20 cellular contexts compared by ENCODE assay signal in the genomic region with DNA sequence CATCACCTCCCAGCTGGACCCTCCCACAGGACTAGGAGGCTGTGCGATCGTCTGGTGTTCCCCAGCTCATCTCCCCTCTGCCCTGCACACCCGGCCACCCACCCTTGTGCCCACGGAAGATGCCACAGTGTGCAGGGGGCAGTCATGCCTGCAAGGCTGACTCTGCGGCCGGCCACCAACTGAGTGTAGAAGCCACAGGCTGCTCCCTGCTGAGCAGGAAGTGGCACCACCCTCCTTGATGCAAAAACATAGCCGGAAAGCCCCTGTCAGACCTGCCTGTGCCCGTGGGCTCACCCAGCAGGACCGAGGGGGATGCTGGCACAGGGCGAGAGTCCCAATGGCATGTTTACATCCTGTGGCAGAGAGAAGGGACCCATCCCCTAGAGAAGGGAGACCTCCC. TPM values are rescaled to one million over a fixed set of nuclear protein-coding genes. Genes with fewer than 3 reads are reported as not detected.
DNase-seq lines count a peak whose midpoint lies in the region; ATAC-seq and TF ChIP-seq lines count a peak whose summit lies in the region.
"Had no signal": no experiment of that assay in that cellular context is flagged by ENCODE, and none has a peak within 500 bp of the region (broad histone marks: within the 10 kb centered on the region; RNA-seq: fewer than 3 reads in every experiment).

No MANE protein-coding gene starts in this region.

- no peak overlapping the region for H3K27ac Mint-ChIP-seq in activated T-cell treated with anti-CD3 and anti-CD28 coated beads, Interleukin-2, amount 50 U/mL, for 72 hours
- H3K27ac Mint-ChIP-seq in immature natural killer cell = peak overlapping the region; percentile 65 to 92 (median 84)
- H3K27ac Mint-ChIP-seq in stimulated activated naive CD8-positive, alpha-beta T cell treated with anti-CD3 and anti-CD28 coated beads, Interleukin-15, amount 100 ng/mL, for 72 hours = no peak overlapping the region
- H3K27ac Mint-ChIP-seq: HFFc6; T-helper 1 cell treated with Interleukin-12 subunit alpha and Interleukin-12 subunit beta and Interleukin-4 antibody, amounts not matched to agents 30 μg/mL and 1 μg/mL, for 36 hours had no signal

- H3K4me3 Mint-ChIP-seq in activated T-cell treated with anti-CD3 and anti-CD28 coated beads, Interleukin-2, amount 50 U/mL, for 72 hours = peak overlapping the region in 1 of 2 donors; percentile 20
- peak overlapping the region; percentile 40 to 84 (median 77) for H3K4me3 Mint-ChIP-seq in immature natural killer cell
- H3K4me3 Mint-ChIP-seq in stimulated activated naive CD8-positive, alpha-beta T cell treated with anti-CD3 and anti-CD28 coated beads, Interleukin-15, amount 100 ng/mL, for 72 hours = peak overlapping the region in 1 of 2 donors; percentile 22
- H3K4me3 Mint-ChIP-seq: HFFc6; T-helper 1 cell treated with Interleukin-12 subunit alpha and Interleukin-12 subunit beta and Interleukin-4 antibody, amounts not matched to agents 30 μg/mL and 1 μg/mL, for 36 hours had no signal

- no peak overlapping the region; a peak in 1 of 4 replicates for H3K4me3 ChIP-seq in Panc1 (ENCODE audit: low read depth in 2 of 2, low read length in 2 of 2)
- H3K4me3 ChIP-seq: MG63, ovary, testis had no signal

- peaks cover 2 to 3% of the 10 kb centered on the region in 2 donors for H3K36me3 Mint-ChIP-seq in activated T-cell treated with anti-CD3 and anti-CD28 coated beads, Interleukin-2, amount 50 U/mL, for 72 hours (ENCODE audit: insufficient read depth in 2 of 2)
- no peaks in the 10 kb centered on the region for H3K36me3 Mint-ChIP-seq in immature natural killer cell

- intact Hi-C loops in Panc1 (cut with micrococcal nuclease; ENCODE audit: unreplicated experiment) = no loop called here

- no peak for TF ChIP-seq CTCF in Panc1 (IDR thresholded peaks at IDR 0.05)

- no peaks in the 10 kb centered on the region for H3K36me3 ChIP-seq in Panc1 (ENCODE audit: control insufficient read depth, insufficient read depth, low read length)
- H3K36me3 ChIP-seq: MG63, ovary had no signal

- CTCF ChIA-PET in Panc1 (lab: Charles Lee) = interaction anchor here (0.6 kb wide), 1 partner anchor 9 kb away, joined by 3 read pairs; no protein-coding TSS in a partner anchor

- BruUV-seq in Panc1 (replicated peaks; lab: Mats Ljungman, UMichigan) = no TSS peak

- H3K27ac ChIP-seq in Panc1 (ENCODE audit: low read length) = peak overlapping the region; percentile 86
- H3K27ac ChIP-seq: ovary, testis had no signal

- H3K9me3 ChIP-seq in Panc1 (ENCODE audit: control insufficient read depth, insufficient read depth, low read depth, low read length) = no peaks in the 10 kb centered on the region
- H3K9me3 ChIP-seq: ovary, testis had no signal

- in situ Hi-C loops in Panc1 (cut with HindIII; ENCODE audit: low pct_unique_long_range_greater_than_20kb, low sequenced_read_pairs) = no loop called here

- H3K27me3 Mint-ChIP-seq in activated T-cell treated with anti-CD3 and anti-CD28 coated beads, Interleukin-2, amount 50 U/mL, for 72 hours (ENCODE audit: low read depth) = peaks cover 31% of the 10 kb centered on the region
- peaks cover 8 to 13% (median 9%) of the 10 kb centered on the region in 3 donors for H3K27me3 Mint-ChIP-seq in immature natural killer cell (ENCODE audit: low read depth in 3 of 3)
- H3K27me3 Mint-ChIP-seq in stimulated activated naive CD8-positive, alpha-beta T cell treated with anti-CD3 and anti-CD28 coated beads, Interleukin-15, amount 100 ng/mL, for 72 hours = peaks cover 42% of the 10 kb centered on the region

- ATAC-seq in activated T-cell treated with anti-CD3 and anti-CD28 coated beads, Interleukin-2, amount 50 U/mL, for 72 hours (replicated peaks in 1 of 2) = peak; percentile 64 to 81
- ATAC-seq in Panc1 = peak; percentile 59
- ATAC-seq in stimulated activated naive CD8-positive, alpha-beta T cell treated with anti-CD3 and anti-CD28 coated beads, Interleukin-15, amount 100 ng/mL, for 72 hours = peak; percentile 79
- ATAC-seq in HG02938 (IDR thresholded peaks at IDR 0.05; ENCODE audit: unreplicated experiment) = no peak
- ATAC-seq in GM18520 (IDR thresholded peaks at IDR 0.05; ENCODE audit: unreplicated experiment) = no peak

- no peaks in the 10 kb centered on the region for H3K27me3 ChIP-seq in Panc1 (ENCODE audit: control insufficient read depth, insufficient read depth, low read length)
- H3K27me3 ChIP-seq: testis had no signal

- H3K9me3 Mint-ChIP-seq in activated T-cell treated with anti-CD3 and anti-CD28 coated beads, Interleukin-2, amount 50 U/mL, for 72 hours = no peaks in the 10 kb centered on the region
- H3K9me3 Mint-ChIP-seq in immature natural killer cell = no peaks in the 10 kb centered on the region
- H3K9me3 Mint-ChIP-seq in stimulated activated naive CD8-positive, alpha-beta T cell treated with anti-CD3 and anti-CD28 coated beads, Interleukin-15, amount 100 ng/mL, for 72 hours = peaks cover 0 to 6% of the 10 kb centered on the region in 2 donors
- H3K9me3 Mint-ChIP-seq: HFFc6; T-helper 1 cell treated with Interleukin-12 subunit alpha and Interleukin-12 subunit beta and Interleukin-4 antibody, amounts not matched to agents 30 μg/mL and 1 μg/mL, for 36 hours had no signal

- H3K4me1 ChIP-seq in Panc1 (ENCODE audit: control insufficient read depth, insufficient read depth, low read length) = peaks cover 53% of the 10 kb centered on the region

- no peaks in the 10 kb centered on the region for H3K4me1 Mint-ChIP-seq in activated T-cell treated with anti-CD3 and anti-CD28 coated beads, Interleukin-2, amount 50 U/mL, for 72 hours (ENCODE audit: low read depth)
- H3K4me1 Mint-ChIP-seq in immature natural killer cell = peaks cover 30 to 46% of the 10 kb centered on the region in 2 donors
- H3K4me1 Mint-ChIP-seq in stimulated activated naive CD8-positive, alpha-beta T cell treated with anti-CD3 and anti-CD28 coated beads, Interleukin-15, amount 100 ng/mL, for 72 hours = peaks cover 34% of the 10 kb centered on the region

- DNase-seq in activated T-cell treated with anti-CD3 and anti-CD28 coated beads, Interleukin-2, amount 50 U/mL, for 72 hours = peak; percentile 28 to 31
- no peak for DNase-seq in activated T-cell treated with anti-CD3 and anti-CD28 coated beads for 4 hours
- DNase-seq in Panc1 (ENCODE audit: low read depth, low spot score) = no peak
- peak; percentile 69 to 72 (median 72) for DNase-seq in immature natural killer cell
- DNase-seq in stimulated activated naive CD8-positive, alpha-beta T cell treated with anti-CD3 and anti-CD28 coated beads, Interleukin-15, amount 100 ng/mL, for 72 hours = peak in 1 of 2 donors; percentile 42
- no peak for DNase-seq in NOMO-1 treated with DMSO at 0.1 percent for 48 hours (lab: John Stamatoyannopoulos, UW; ENCODE audit: unreplicated experiment)
- DNase-seq: activated CD4-positive, alpha-beta T cell treated with anti-CD3 and anti-CD28 coated beads for 4 hours; DMS 273 treated with DMSO at 0.1 percent for 48 hours; HFFc6; OCI-M1; ovary; small intestine; testis had no signal

- POLR2A ChIA-PET in Panc1 (lab: Charles Lee) = interaction anchor here (0.7 kb wide), 1 partner anchor 50 kb away, joined by 3 read pairs; no protein-coding TSS in a partner anchor

RNA-seq across cellular contexts. Expression of a gene that starts 40.3 kb away (rescaled TPM):
- 10 to 100 TPM; 14.8 to 29.0 TPM for total RNA-seq in activated T-cell treated with anti-CD3 and anti-CD28 coated beads, Interleukin-2, amount 50 U/mL, for 72 hours
- total RNA-seq in Panc1 (2021; ENCODE audit: unreplicated experiment) = 297 TPM
- 468 TPM for polyA plus RNA-seq in Panc1 (2012; ENCODE audit: insufficient read length)
- polyA plus RNA-seq in immature natural killer cell = 10 to 100 TPM in 1 of 3 donors, 1 to 10 TPM in 2; 9.5 to 18.2 (median 9.7) TPM

RNA-seq across cellular contexts. Expression of a gene that starts 49.2 kb away (rescaled TPM):
- total RNA-seq in activated T-cell treated with anti-CD3 and anti-CD28 coated beads, Interleukin-2, amount 50 U/mL, for 72 hours = not detected
- 0.23 TPM for total RNA-seq in Panc1 (2021; ENCODE audit: unreplicated experiment)
- 0.44 TPM for polyA plus RNA-seq in Panc1 (2012; ENCODE audit: insufficient read length)
- polyA plus RNA-seq in immature natural killer cell = not detected
- total RNA-seq: HFFc6, HT1080, lung microvascular endothelial cell had no signal
- polyA plus RNA-seq: AG04450, ovary had no signal

Comparison
In these comparisons a context has a peak if more than half of its experiments do, and no peak if none do; other contexts are left out.
1. DNase-seq: peak in activated T-cell treated with anti-CD3 and anti-CD28 coated beads, Interleukin-2, amount 50 U/mL, for 72 hours (2 of 2) and immature natural killer cell (3 of 3); none in activated T-cell treated with anti-CD3 and anti-CD28 coated beads for 4 hours (single experiment), Panc1 (single experiment) and NOMO-1 treated with DMSO at 0.1 percent for 48 hours (single experiment).
2. ATAC-seq: peak in activated T-cell treated with anti-CD3 and anti-CD28 coated beads, Interleukin-2, amount 50 U/mL, for 72 hours (2 of 2), Panc1 (single experiment) and stimulated activated naive CD8-positive, alpha-beta T cell treated with anti-CD3 and anti-CD28 coated beads, Interleukin-15, amount 100 ng/mL, for 72 hours (single experiment); none in HG02938 (single experiment) and GM18520 (single experiment).
3. H3K27ac Mint-ChIP-seq: peak in immature natural killer cell (6 of 6); none in activated T-cell treated with anti-CD3 and anti-CD28 coated beads, Interleukin-2, amount 50 U/mL, for 72 hours (single experiment) and stimulated activated naive CD8-positive, alpha-beta T cell treated with anti-CD3 and anti-CD28 coated beads, Interleukin-15, amount 100 ng/mL, for 72 hours (0 of 2).